ENCODE assay signal across 8 cellular contexts in the genomic region with DNA sequence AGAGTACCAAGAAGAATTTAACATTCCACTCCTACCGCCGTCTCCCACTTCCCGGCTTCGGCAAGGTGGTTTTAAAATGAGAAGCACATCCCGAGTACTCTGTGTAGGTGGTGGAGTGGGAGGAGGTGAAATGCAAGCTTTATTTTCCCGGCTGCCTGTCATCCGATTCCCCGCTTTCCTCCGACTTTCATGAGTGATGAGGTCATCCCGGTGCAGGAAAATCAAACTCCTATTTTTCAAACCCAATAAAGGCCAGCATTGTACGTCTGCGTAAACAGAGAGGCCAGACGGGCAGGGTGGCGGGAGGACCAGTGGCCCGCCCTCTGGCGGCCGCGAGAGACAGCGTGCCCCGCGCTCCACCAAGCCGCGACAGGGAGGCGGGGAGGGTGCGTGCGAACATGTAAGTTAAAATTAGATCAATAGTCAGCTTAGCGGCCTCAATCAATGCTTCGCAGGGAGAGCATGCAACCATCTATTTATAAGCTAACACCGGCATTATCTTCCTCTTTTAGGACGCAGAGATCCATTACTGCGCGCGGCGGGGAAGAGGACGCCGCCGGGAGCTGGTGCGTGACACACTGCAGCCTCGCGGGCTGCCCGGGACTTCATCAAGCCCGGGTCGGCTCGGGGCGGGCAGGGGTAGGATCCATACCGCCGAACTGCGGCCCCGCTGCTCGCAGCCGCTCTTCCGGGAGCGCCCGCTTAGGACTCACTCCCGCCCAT.
DNase-seq lines count a peak whose midpoint lies in the region; ATAC-seq and TF ChIP-seq lines count a peak whose summit lies in the region.

No MANE protein-coding gene starts in this region.

- intact Hi-C loops in lower leg skin (cut with DNase I; ENCODE audit: low total_unique reads), result no loop called here

- ATAC-seq in GM19023 (IDR thresholded peaks at IDR 0.05; ENCODE audit: unreplicated experiment) (peak; percentile 99), HG03175 (IDR thresholded peaks at IDR 0.05; ENCODE audit: unreplicated experiment) (peak; percentile 95)

- 2 to 3% methylated on average over 49 to 54 of the region's 55 CpGs for WGBS in lower leg skin, 2 donors

- H3K4me3 ChIP-seq in AG09309 (ENCODE audit: control insufficient read depth, low read depth, low read length) (peak overlapping the region; percentile 63), lower leg skin (ENCODE audit: low read depth, poor library complexity, severe bottlenecking) (peak overlapping the region; percentile 12)

- DNase-seq in AG09309 (ENCODE audit: low read depth), result peak; percentile 17
- DNase-seq in NCI-H524 (lab: John Stamatoyannopoulos, UW), result peak; percentile 78 to 80
- DNase-seq in activated CD4-positive, alpha-beta T cell treated with anti-CD3 and anti-CD28 coated beads, Interleukin-2, amount 50 U/mL, for 4 hours, result peak; percentile 57 to 64
- peak; percentile 60 to 79 for DNase-seq in dermis microvascular lymphatic vessel endothelial cell (ENCODE audit: low read depth in 2 of 2)
- DNase-seq in lower leg skin (ENCODE audit: low spot score in 2 of 2), result peak; percentile 30 to 92
- peak; percentile 73 for DNase-seq in stimulated activated CD4-positive, alpha-beta T cell treated with anti-CD3 and anti-CD28 coated beads, Interleukin-4, amount 100 ng/mL, for 24 hours

- TF ChIP-seq CTCF in AG09309 (IDR thresholded peaks at IDR 0.05; ENCODE audit: control insufficient read depth, insufficient read depth, low read depth, low read length, missing control alignments) (peak; percentile 94), lower leg skin (IDR thresholded peaks at IDR 0.05) (peak in 1 of 3 donors; percentile 43)

- no peak for TF ChIP-seq POLR2A in lower leg skin (IDR thresholded peaks at IDR 0.05)

Comparison
In these comparisons a context has a peak if more than half of its experiments do, and no peak if none do; other contexts are left out.
1. Peak in every context shown above with its lines: DNase-seq, ATAC-seq and H3K4me3 ChIP-seq.
2. DNase-seq: peak in every context shown above with its lines; median percentile 79 in NCI-H524; 73 in stimulated activated CD4-positive, alpha-beta T cell treated with anti-CD3 and anti-CD28 coated beads, Interleukin-4, amount 100 ng/mL, for 24 hours; 70 in dermis microvascular lymphatic vessel endothelial cell; 61 in lower leg skin; 60 in activated CD4-positive, alpha-beta T cell treated with anti-CD3 and anti-CD28 coated beads, Interleukin-2, amount 50 U/mL, for 4 hours; 17 in AG09309.